8 cellular contexts compared by ENCODE assay signal in genomic region chr7:27155816-27156507, GRCh38. TPM values are rescaled to one million over a fixed set of nuclear protein-coding genes. Genes with fewer than 3 reads are reported as not detected.
DNase-seq lines count a peak whose midpoint lies in the region; ATAC-seq and TF ChIP-seq lines count a peak whose summit lies in the region.

No MANE protein-coding gene starts in this region.

- intact Hi-C loops in activated CD8-positive, alpha-beta T cell treated with anti-CD3 and anti-CD28 coated beads for 36 hours (cut with micrococcal nuclease): loop anchor here (5.0 kb wide), 2 partner anchors 41 to 86 kb away; partner anchors contain the start of gene EVX1
- intact Hi-C loops in left colon (cut with DNase I, micrococcal nuclease): no loop called here

- H3K27me3 ChIP-seq in tibial nerve: peaks cover 0 to 97% of the 10 kb centered on the region in 2 donors

- TF ChIP-seq EP300 in tibial nerve (IDR thresholded peaks at IDR 0.05): no peak

- H3K27ac ChIP-seq in tibial nerve: peak overlapping the region; percentile 54 to 88 (median 82)

- TF ChIP-seq POLR2A in tibial nerve (IDR thresholded peaks at IDR 0.05): no peak

- ATAC-seq in activated CD8-positive, alpha-beta T cell treated with anti-CD3 and anti-CD28 coated beads for 36 hours: no peak
- ATAC-seq in left colon (peak; percentile 30), GM21619 (IDR thresholded peaks at IDR 0.05; ENCODE audit: unreplicated experiment) (no peak)

- no peak overlapping the region for H3K27ac Mint-ChIP-seq in activated CD8-positive, alpha-beta T cell treated with anti-CD3 and anti-CD28 coated beads for 36 hours

- no peaks in the 10 kb centered on the region for H3K9me3 ChIP-seq in tibial nerve

- CTCF ChIA-PET in activated CD8-positive, alpha-beta T cell treated with anti-CD3 and anti-CD28 coated beads for 36 hours (lab: Charles Lee): interaction anchor here (0.7 to 1.4 kb wide), 3 partner anchors 21 to 45 kb away, joined by 3 to 4 read pairs (median 4); no protein-coding TSS in a partner anchor

- peaks cover 84% of the 10 kb centered on the region for H3K27me3 Mint-ChIP-seq in activated CD8-positive, alpha-beta T cell treated with anti-CD3 and anti-CD28 coated beads for 36 hours

- peak overlapping the region; percentile 51 for H3K4me3 Mint-ChIP-seq in activated CD8-positive, alpha-beta T cell treated with anti-CD3 and anti-CD28 coated beads for 36 hours

- DNase-seq in activated effector memory CD4-positive, alpha-beta T cell treated with anti-CD3 and anti-CD28 coated beads, Interleukin-2, amount 50 U/mL, for 16 hours: peak; percentile 68
- DNase-seq in activated effector memory CD4-positive, alpha-beta T cell treated with Interleukin-2 at 50 U/mL for 16 hours: no peak
- DNase-seq in activated CD8-positive, alpha-beta T cell treated with anti-CD3 and anti-CD28 coated beads for 36 hours: no peak
- DNase-seq in left colon (peak; percentile 74 to 79), tibial nerve (ENCODE audit: low spot score in 2 of 2) (no peak), H4 (ENCODE audit: low spot score) (no peak), D341Med (ENCODE audit: low spot score) (no peak)

- WGBS in tibial nerve, 2 donors: 1 to 5% methylated on average over 6 to 52 of the region's 63 CpGs

- peak overlapping the region; percentile 52 to 71 (median 60) for H3K4me3 ChIP-seq in tibial nerve

- peaks cover 45% of the 10 kb centered on the region for H3K4me1 Mint-ChIP-seq in activated CD8-positive, alpha-beta T cell treated with anti-CD3 and anti-CD28 coated beads for 36 hours (ENCODE audit: low read depth)

- TF ChIP-seq CTCF in activated CD8-positive, alpha-beta T cell treated with anti-CD3 and anti-CD28 coated beads for 36 hours (IDR thresholded peaks at IDR 0.05): no peak
- TF ChIP-seq CTCF in tibial nerve (IDR thresholded peaks at IDR 0.05): no peak

- POLR2A ChIA-PET in activated CD8-positive, alpha-beta T cell treated with anti-CD3 and anti-CD28 coated beads for 36 hours (lab: Charles Lee): interaction anchor here (1.1 to 1.7 kb wide), 2 partner anchors 10 to 59 kb away, joined by 4 to 5 read pairs; no protein-coding TSS in a partner anchor

- no peaks in the 10 kb centered on the region for H3K36me3 Mint-ChIP-seq in activated CD8-positive, alpha-beta T cell treated with anti-CD3 and anti-CD28 coated beads for 36 hours (ENCODE audit: low read depth)

- no peaks in the 10 kb centered on the region for H3K36me3 ChIP-seq in tibial nerve

- H3K9me3 Mint-ChIP-seq in activated CD8-positive, alpha-beta T cell treated with anti-CD3 and anti-CD28 coated beads for 36 hours: no peaks in the 10 kb centered on the region

- H3K4me1 ChIP-seq in tibial nerve: peaks cover 0 to 66% (median 21%) of the 10 kb centered on the region in 4 donors

RNA-seq across cellular contexts. Expression of gene HOXA7, which starts 0.5 kb away (rescaled TPM):
- total RNA-seq in activated CD8-positive, alpha-beta T cell treated with anti-CD3 and anti-CD28 coated beads for 36 hours: not detected
- 10 to 100 TPM; 30.2 to 38.9 TPM for total RNA-seq in left colon
- 10 to 100 TPM in 2 of 4 donors, 1 to 10 TPM in 2; 8.7 to 16.9 (median 11.3) TPM for total RNA-seq in tibial nerve
- total RNA-seq in H4 (2014; rRNA removed; shearing (Covaris generic)): 2.0 and 2.2 TPM in 2 replicates

RNA-seq across cellular contexts. Expression of gene HOXA3, which starts 3.6 kb away (rescaled TPM):
- not detected for total RNA-seq in activated CD8-positive, alpha-beta T cell treated with anti-CD3 and anti-CD28 coated beads for 36 hours
- 10 to 100 TPM; 16.4 to 23.2 TPM for total RNA-seq in left colon
- 10 to 100 TPM in 1 of 4 donors, 1 to 10 TPM in 3; 7.0 to 18.8 (median 8.7) TPM for total RNA-seq in tibial nerve
- 1.1 and 5.5 TPM in 2 replicates for total RNA-seq in H4 (2014; rRNA removed; shearing (Covaris generic))

RNA-seq across cellular contexts. Expression of gene HOXA6, which starts 8.4 kb away (rescaled TPM):
- not detected for total RNA-seq in activated CD8-positive, alpha-beta T cell treated with anti-CD3 and anti-CD28 coated beads for 36 hours
- total RNA-seq in left colon: 10 to 100 TPM; 20.0 to 21.2 TPM
- 10 to 100 TPM; 11.1 to 30.9 (median 18.7) TPM for total RNA-seq in tibial nerve
- 0.64 and 0.70 TPM in 2 replicates for total RNA-seq in H4 (2014; rRNA removed; shearing (Covaris generic))

RNA-seq across cellular contexts. Expression of gene HOXA9, which starts 9.4 kb away (rescaled TPM):
- not detected for total RNA-seq in activated CD8-positive, alpha-beta T cell treated with anti-CD3 and anti-CD28 coated beads for 36 hours
- total RNA-seq in left colon (10 to 100 TPM; 18.0 to 28.6 TPM), tibial nerve (10 to 100 TPM; 10.5 to 13.8 (median 12.7) TPM)
- total RNA-seq in H4 (2014; rRNA removed; shearing (Covaris generic)): 0.17 and 0.18 TPM in 2 replicates

RNA-seq across cellular contexts. Expression of gene HOXA5, which starts 12.5 kb away (rescaled TPM):
- total RNA-seq in activated CD8-positive, alpha-beta T cell treated with anti-CD3 and anti-CD28 coated beads for 36 hours: not detected
- total RNA-seq in left colon: 10 to 100 TPM; 13.0 to 16.2 TPM
- total RNA-seq in tibial nerve: 10 to 100 TPM; 12.0 to 25.9 (median 16.6) TPM
- total RNA-seq in H4 (2014; rRNA removed; shearing (Covaris generic)): 3.6 and 8.0 TPM in 2 replicates

Comparison
In these comparisons a context has a peak if more than half of its experiments do, and no peak if none do; other contexts are left out.
1. DNase-seq: peak in activated effector memory CD4-positive, alpha-beta T cell treated with anti-CD3 and anti-CD28 coated beads, Interleukin-2, amount 50 U/mL, for 16 hours (single experiment) and left colon (2 of 2); none in activated effector memory CD4-positive, alpha-beta T cell treated with Interleukin-2 at 50 U/mL for 16 hours (single experiment), activated CD8-positive, alpha-beta T cell treated with anti-CD3 and anti-CD28 coated beads for 36 hours (single experiment), tibial nerve (0 of 2), H4 (single experiment) and D341Med (single experiment).